Comparison of ENCODE assay signal across 21 cellular contexts in genomic region chr6:151075005-151075404, GRCh38.
"Had no signal": no experiment of that assay in that cellular context is flagged by ENCODE, and none has a peak within 500 bp of the region (broad histone marks: within the 10 kb centered on the region; RNA-seq: fewer than 3 reads in every experiment).

No MANE protein-coding gene starts in this region.

- H3K27me3 ChIP-seq: esophagus squamous epithelium, hepatocyte, sigmoid colon, tibial artery, upper lobe of right lung, vagina had no signal

- ATAC-seq: left cardiac atrium; left ventricle myocardium superior; naive thymus-derived CD4-positive, alpha-beta T cell; stimulated activated effector memory CD8-positive, alpha-beta T cell treated with anti-CD3 and anti-CD28 coated beads, Interleukin-12 subunit alpha, Interleukin-12 subunit beta, amount 100 ng/mL, for 72 hours; stimulated activated naive CD8-positive, alpha-beta T cell treated with anti-CD3 and anti-CD28 coated beads, Interleukin-15, Interleukin-2, amounts not matched to agents 100 U/mL and 50 U/mL, for 24 hours; upper lobe of right lung had no signal

- DNase-seq: dermis blood vessel endothelial cell; esophagus squamous epithelium; head of caudate nucleus; kidney; left cardiac atrium; left ventricle myocardium superior; mesendoderm; naive thymus-derived CD4-positive, alpha-beta T cell; nephron progenitor cell; posterior cingulate gyrus; sigmoid colon; stimulated activated CD4-positive, alpha-beta T cell treated with anti-CD3 and anti-CD28 coated beads, Interleukin-4, amount 100 ng/mL, for 1 hour; stimulated activated CD8-positive, alpha-beta memory T cell treated with anti-CD3 and anti-CD28 coated beads, Interleukin-4, amount 100 ng/mL, for 48 hours; stimulated activated naive CD8-positive, alpha-beta T cell treated with anti-CD3 and anti-CD28 coated beads, Interleukin-15, Interleukin-2, amounts not matched to agents 100 U/mL and 50 U/mL, for 24 hours; tibial artery; upper lobe of right lung had no signal

- H3K9me3 ChIP-seq: esophagus squamous epithelium, sigmoid colon, tibial artery, upper lobe of right lung, vagina had no signal

- H3K27ac ChIP-seq: esophagus squamous epithelium, hepatocyte, sigmoid colon, tibial artery, upper lobe of right lung, vagina had no signal

- H3K36me3 ChIP-seq: sigmoid colon, upper lobe of right lung, vagina had no signal

- H3K79me2 ChIP-seq: hepatocyte had no signal

- H2AFZ ChIP-seq: hepatocyte had no signal

- FAIRE-seq: colon, kidney had no signal

- H3K4me1 ChIP-seq: upper lobe of right lung had no signal

- H3K4me3 ChIP-seq: esophagus squamous epithelium, hepatocyte, lung, sigmoid colon, tibial artery, upper lobe of right lung, vagina had no signal

- H3K4me2 ChIP-seq: hepatocyte had no signal
